21 cellular contexts compared by ENCODE assay signal in genomic region chr5:116862632-116863455, GRCh38.
DNase-seq lines count a peak whose midpoint lies in the region; ATAC-seq, FAIRE-seq and TF ChIP-seq lines count a peak whose summit lies in the region.
"Had no signal": no experiment of that assay in that cellular context is flagged by ENCODE, and none has a peak within 500 bp of the region (broad histone marks: within the 10 kb centered on the region; RNA-seq: fewer than 3 reads in every experiment).

No MANE protein-coding gene starts in this region.

- POLR2A ChIA-PET in HEK293 (lab: Yijun Ruan, JAX): no interaction called here

- no peak for TF ChIP-seq CTCF in HEK293 (tag by site-specific recombination; IDR thresholded peaks at IDR 0.05)
- TF ChIP-seq CTCF in D721Med (IDR thresholded peaks at IDR 0.05; ENCODE audit: insufficient read depth, missing control alignments): no peak

- H3K56ac ChIP-seq in mesendoderm (ENCODE audit: low read length): peak overlapping the region; percentile 69

- peak overlapping the region; percentile 86 for H4K91ac ChIP-seq in trophoblast cell (ENCODE audit: low read depth, low read length)

- H2BK15ac ChIP-seq in mesendoderm (replicated peaks; ENCODE audit: low read depth): no peak overlapping the region

- H3K36me3 ChIP-seq in HEK293 (ENCODE audit: control insufficient read depth in 2 of 2, insufficient read depth in 1 of 2, low read length in 2 of 2): no peaks in the 10 kb centered on the region
- no peaks in the 10 kb centered on the region for H3K36me3 ChIP-seq in SJCRH30
- H3K36me3 ChIP-seq in mesendoderm (ENCODE audit: control insufficient read depth, insufficient read depth, low read length): no peaks in the 10 kb centered on the region
- H3K36me3 ChIP-seq in trophoblast cell (ENCODE audit: control insufficient read depth in 1 of 2, insufficient read depth in 2 of 2, low read length in 2 of 2): no peaks in the 10 kb centered on the region
- H3K36me3 ChIP-seq: BE2C had no signal

- H2BK12ac ChIP-seq in trophoblast cell (ENCODE audit: low read length): peak overlapping the region; percentile 97

- ATAC-seq in GM21528 (IDR thresholded peaks at IDR 0.05; ENCODE audit: low FRiP score, unreplicated experiment): no peak
- ATAC-seq: HCT116 had no signal

- H3K4ac ChIP-seq in mesendoderm (ENCODE audit: low read depth, low read length): peak overlapping the region; percentile 92
- peak overlapping the region; percentile 64 for H3K4ac ChIP-seq in trophoblast cell (ENCODE audit: low read depth, low read length)

- H4K12ac ChIP-seq in trophoblast cell (ENCODE audit: low read depth, low read length): no peak overlapping the region

- FAIRE-seq in D721Med (lab: Jason Lieb, UNC): no peak
- FAIRE-seq: GM12892 had no signal

- H3K4me2 ChIP-seq in mesendoderm (ENCODE audit: low read length) (no peak overlapping the region), trophoblast cell (ENCODE audit: low read length) (no peak overlapping the region)
- H3K4me2 ChIP-seq: SK-N-SH had no signal

- no CpG with 5 or more reads among the region's 10 CpGs for WGBS in mesendoderm (ENCODE audit: extremely low coverage, insufficient coverage, low lambda C conversion rate)
- WGBS in trophoblast cell (ENCODE audit: extremely low coverage, insufficient coverage, insufficient read length): no CpG with 5 or more reads among the region's 10 CpGs

- H3K27me3 ChIP-seq in SJCRH30: no peaks in the 10 kb centered on the region
- H3K27me3 ChIP-seq in mesendoderm (ENCODE audit: insufficient read depth, low read length, poor library complexity): no peaks in the 10 kb centered on the region
- H3K27me3 ChIP-seq in trophoblast cell (ENCODE audit: insufficient read depth, low read length): no peaks in the 10 kb centered on the region
- H3K27me3 ChIP-seq: BE2C had no signal

- H3K4me3 ChIP-seq in HEK293 (ENCODE audit: low read depth, low read length) (no peak overlapping the region), SJCRH30 (no peak overlapping the region), mesendoderm (ENCODE audit: low read length) (no peak overlapping the region), trophoblast cell (ENCODE audit: low read depth, low read length) (no peak overlapping the region)
- H3K4me3 ChIP-seq: GM23248 had no signal

- no peak overlapping the region for H3K18ac ChIP-seq in mesendoderm (ENCODE audit: low read length)
- H3K18ac ChIP-seq in trophoblast cell (ENCODE audit: low read length): peak overlapping the region; percentile 70

- H3K79me2 ChIP-seq in mesendoderm (ENCODE audit: control insufficient read depth, insufficient read depth, low read length) (no peaks in the 10 kb centered on the region), trophoblast cell (ENCODE audit: control insufficient read depth, insufficient read depth, low read length, poor library complexity) (no peaks in the 10 kb centered on the region)

- no peak overlapping the region for H4K8ac ChIP-seq in mesendoderm (ENCODE audit: low read depth, low read length)
- peak overlapping the region; percentile 52 for H4K8ac ChIP-seq in trophoblast cell (ENCODE audit: low read depth, low read length)

- H3K27ac ChIP-seq in HEK293 (ENCODE audit: extremely low read depth, low read depth, low read length): no peak overlapping the region
- H3K27ac ChIP-seq in SJCRH30: peak overlapping the region; percentile 99
- H3K27ac ChIP-seq in mesendoderm (ENCODE audit: low read depth, low read length): peak overlapping the region; percentile 57
- H3K27ac ChIP-seq in trophoblast cell (ENCODE audit: low read depth, low read length): peak overlapping the region; percentile 60
- H3K27ac ChIP-seq: GM23248, RWPE1 had no signal

- DNase-seq in SJCRH30 (peak in 1 of 2 experiments; percentile 49), mesendoderm (no peak), trophoblast cell (no peak), D721Med (ENCODE audit: insufficient read length, low spot score) (no peak), amniotic stem cell (lab: John Stamatoyannopoulos, UW) (no peak)
- DNase-seq: BE2C, DMS 273 treated with DMSO at 0.1 percent for 48 hours, DND-41, GM23248, KG1, NCI-H1092, NCI-H1436, NCI-H187 treated with DMSO at 0.1 percent for 48 hours, NCI-H2107, SHP77 treated with DMSO at 0.1 percent for 48 hours, SK-N-SH had no signal

- no peak overlapping the region for H2AFZ ChIP-seq in trophoblast cell (ENCODE audit: insufficient read depth, low read length, poor library complexity)
- H2AFZ ChIP-seq: GM23248 had no signal

- H2BK120ac ChIP-seq in mesendoderm (ENCODE audit: low read depth, low read length) (peak overlapping the region; percentile 88), trophoblast cell (ENCODE audit: insufficient read depth, low read length, poor library complexity) (peak overlapping the region; percentile 97)

- H3K9ac ChIP-seq in mesendoderm (ENCODE audit: low read length) (no peak overlapping the region), trophoblast cell (ENCODE audit: low read length) (no peak overlapping the region)
- H3K9ac ChIP-seq: GM23248, SK-N-SH had no signal

- no peak overlapping the region for H3K23ac ChIP-seq in mesendoderm (ENCODE audit: low read length)
- no peak overlapping the region for H3K23ac ChIP-seq in trophoblast cell (ENCODE audit: low read length)

- H2BK5ac ChIP-seq in mesendoderm (ENCODE audit: low read length): peak overlapping the region; percentile 68
- H2BK5ac ChIP-seq in trophoblast cell (ENCODE audit: low read depth, low read length, poor library complexity): peak overlapping the region; percentile 88

- no peaks in the 10 kb centered on the region for H3K9me3 ChIP-seq in HEK293 (ENCODE audit: control insufficient read depth, insufficient read depth, low read depth, low read length)
- H3K9me3 ChIP-seq in SJCRH30 (replicated peaks): no peaks in the 10 kb centered on the region
- H3K9me3 ChIP-seq in trophoblast cell (ENCODE audit: insufficient read depth, low read depth, low read length): no peaks in the 10 kb centered on the region
- H3K9me3 ChIP-seq: BE2C, SK-N-SH had no signal

- H3K14ac ChIP-seq in trophoblast cell (ENCODE audit: low read length): peak overlapping the region; percentile 69

- H4K5ac ChIP-seq in mesendoderm (ENCODE audit: low read length): no peak overlapping the region

- CTCF ChIA-PET in HEK293 (lab: Yijun Ruan, JAX): no interaction called here

- H3K79me1 ChIP-seq in mesendoderm (ENCODE audit: low read length) (no peaks in the 10 kb centered on the region), trophoblast cell (ENCODE audit: low read length) (peaks cover 29% of the 10 kb centered on the region)

- H3K4me1 ChIP-seq in HEK293 (ENCODE audit: control insufficient read depth, insufficient read depth, low read length) (peaks cover 5% of the 10 kb centered on the region; the same call in 1 of the 2 replicates), SJCRH30 (peaks cover 78% of the 10 kb centered on the region), mesendoderm (ENCODE audit: control insufficient read depth, low read depth, low read length) (peaks cover 6% of the 10 kb centered on the region), trophoblast cell (ENCODE audit: control insufficient read depth in 1 of 2, insufficient read depth in 2 of 2, low read length in 2 of 2) (peaks cover 17 to 23% of the 10 kb centered on the region in 2 experiments)

- H2AK5ac ChIP-seq in mesendoderm (ENCODE audit: low read length): no peak overlapping the region
- H2AK5ac ChIP-seq in trophoblast cell (ENCODE audit: low read length): peak overlapping the region; percentile 59

TF ChIP-seq in HEK293, 187 proteins besides CTCF, POLR2A, EP300 and RAD21:
- TF ChIP-seq ZNF768 (tag by site-specific recombination; IDR thresholded peaks at IDR 0.05) (no peak), ZFP37 (tag by site-specific recombination; IDR thresholded peaks at IDR 0.05) (no peak), ZSCAN4 (tag by site-specific recombination; IDR thresholded peaks at IDR 0.05) (0 out of 2 replicates have a peak, but pooled peaks have one; percentile 21), BCL11B (tag by site-specific recombination; IDR thresholded peaks at IDR 0.05; ENCODE audit: low read depth) (no peak), ZNF140 (tag by site-specific recombination; IDR thresholded peaks at IDR 0.05) (no peak)
TF ChIP-seq in HEK293: peak in this region for 1.
